Comparison of ENCODE assay signal across 11 cellular contexts in genomic region chr12:15011162-15011561, GRCh38. TPM values are rescaled to one million over a fixed set of nuclear protein-coding genes. Genes with fewer than 3 reads are reported as not detected.
DNase-seq lines count a peak whose midpoint lies in the region; ATAC-seq and TF ChIP-seq lines count a peak whose summit lies in the region.
"Had no signal": no experiment of that assay in that cellular context is flagged by ENCODE, and none has a peak within 500 bp of the region (broad histone marks: within the 10 kb centered on the region; RNA-seq: fewer than 3 reads in every experiment).

No MANE protein-coding gene starts in this region.

- peaks cover 16% of the 10 kb centered on the region for H3K27me3 ChIP-seq in DND-41 (ENCODE audit: insufficient read depth, low read length, poor library complexity)

- no peaks in the 10 kb centered on the region for H3K9me3 ChIP-seq in DND-41 (ENCODE audit: insufficient read depth, low read length, severe bottlenecking)
- H3K9me3 ChIP-seq: psoas muscle had no signal

- H3K4me2 ChIP-seq in DND-41 (ENCODE audit: insufficient read depth, low read length): no peak overlapping the region

- H3K79me2 ChIP-seq in DND-41 (ENCODE audit: insufficient read depth, low read length): no peaks in the 10 kb centered on the region

- peak; percentile 39 for TF ChIP-seq CTCF in DND-41 (IDR thresholded peaks at IDR 0.05; ENCODE audit: borderline replicate concordance, extremely low read depth, low read length, poor library complexity, severe bottlenecking)

- H3K4me1 ChIP-seq in DND-41 (ENCODE audit: insufficient read depth, low read length): no peaks in the 10 kb centered on the region
- H3K4me1 ChIP-seq: psoas muscle had no signal

- H3K36me3 ChIP-seq in DND-41 (ENCODE audit: insufficient read depth, low read length): no peaks in the 10 kb centered on the region

- DNase-seq in DND-41: no peak
- DNase-seq in RPMI7951 (ENCODE audit: low read depth): peak; percentile 4
- DNase-seq in kidney tubule cell (ENCODE audit: low spot score): peak; percentile 35
- DNase-seq in NCI-H1105 (lab: John Stamatoyannopoulos, UW): no peak
- no peak for DNase-seq in G401 (ENCODE audit: low spot score)
- DNase-seq in midbrain (lab: John Stamatoyannopoulos, UW): no peak
- DNase-seq in mucosa of gallbladder (ENCODE audit: low spot score): no peak
- DNase-seq: EL, psoas muscle had no signal

- no peak overlapping the region for H3K9ac ChIP-seq in DND-41 (ENCODE audit: low read depth, low read length)

- no peak overlapping the region for H3K27ac ChIP-seq in DND-41 (ENCODE audit: low read length)
- H3K27ac ChIP-seq: psoas muscle had no signal

- ATAC-seq in DND-41 (ENCODE audit: insufficient read depth, low read depth): peak; percentile 66; the same call in 2 of the 3 replicates
- ATAC-seq in GM21723 (IDR thresholded peaks at IDR 0.05; ENCODE audit: unreplicated experiment): peak; percentile 52
- ATAC-seq: psoas muscle had no signal

- no peak overlapping the region for H2AFZ ChIP-seq in DND-41 (ENCODE audit: low read depth, low read length)

- no peaks in the 10 kb centered on the region for H4K20me1 ChIP-seq in DND-41 (ENCODE audit: insufficient read depth, low read length)

- H3K4me3 ChIP-seq in DND-41 (ENCODE audit: low read depth in 1 of 2, low read length in 2 of 2): no peak overlapping the region
- H3K4me3 ChIP-seq: psoas muscle had no signal

- in situ Hi-C loops in G401 (cut with HindIII; ENCODE audit: low sequenced_read_pairs): no loop called here

RNA-seq across cellular contexts. Expression of gene PDE6H, which starts 38.3 kb away (rescaled TPM):
- not detected in 2 replicates for total RNA-seq in RPMI7951 (2014; rRNA removed; shearing (Covaris generic))
- total RNA-seq in G401 (2014; rRNA removed; shearing (Covaris generic)): not detected in 2 replicates
- total RNA-seq in mucosa of gallbladder: not detected
- total RNA-seq: psoas muscle; T-helper 1 cell treated with Interleukin-12 subunit alpha and Interleukin-12 subunit beta and Interleukin-4 antibody, amounts not matched to agents 30 ng/mL and 1 ng/mL, for 36 hours had no signal

RNA-seq across cellular contexts. Expression of gene ARHGDIB, which starts 49.8 kb away (rescaled TPM):
- total RNA-seq in RPMI7951 (2014; rRNA removed; shearing (Covaris generic)): 128 and 175 TPM in 2 replicates
- not detected in 2 replicates for total RNA-seq in G401 (2014; rRNA removed; shearing (Covaris generic))
- 86.1 TPM for total RNA-seq in mucosa of gallbladder

Comparison
In these comparisons a context has a peak if more than half of its experiments do, and no peak if none do; other contexts are left out.
1. DNase-seq: peak in RPMI7951 (single experiment) and kidney tubule cell (single experiment); none in DND-41 (single experiment), NCI-H1105 (single experiment), G401 (single experiment), midbrain (single experiment) and mucosa of gallbladder (single experiment).
2. RNA of gene ARHGDIB, which starts 49.8 kb away (total RNA-seq): 128 to 175 TPM in RPMI7951 and 86.1 TPM in mucosa of gallbladder (single experiment); not detected in G401; every median in the first group is over 10 times any median in the second.